13 cellular contexts compared by ENCODE assay signal in the genomic region with DNA sequence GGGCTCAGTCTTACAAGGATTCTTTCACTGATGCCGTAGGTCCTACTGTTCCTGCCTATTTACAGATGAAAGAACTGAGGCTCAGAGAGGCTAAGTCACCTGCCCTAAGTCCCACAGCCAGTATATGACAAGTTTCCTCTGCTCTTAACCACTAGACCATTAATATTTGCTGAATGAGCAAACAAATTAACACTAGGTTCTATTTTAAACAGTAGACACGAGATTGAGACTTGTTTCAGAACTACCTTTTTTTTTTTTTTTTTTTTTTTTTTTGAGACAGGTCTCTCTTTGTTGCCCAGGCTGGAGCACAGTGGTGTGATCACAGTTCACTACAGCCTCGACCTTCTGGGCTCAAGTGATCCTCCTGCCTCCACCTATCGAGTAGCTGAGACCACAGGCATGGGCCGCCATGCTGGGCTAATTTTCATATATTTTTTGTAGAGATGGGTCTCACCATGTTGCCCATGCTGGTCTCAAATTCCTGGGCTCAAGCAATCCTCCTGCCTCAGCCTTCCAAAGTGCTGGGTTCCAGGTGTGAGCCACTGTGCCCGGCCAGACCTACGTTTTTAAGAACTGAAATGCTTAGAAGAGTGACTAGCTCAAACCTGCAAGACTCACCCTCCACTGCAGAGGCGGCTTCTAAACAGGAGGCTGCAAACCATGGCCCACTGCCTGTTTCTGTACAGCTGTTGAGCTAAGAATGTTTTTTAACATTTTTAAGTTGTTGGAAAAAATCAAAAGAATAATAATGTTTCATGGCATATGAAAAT. TPM values are rescaled to one million over a fixed set of nuclear protein-coding genes. Genes with fewer than 3 reads are reported as not detected.
DNase-seq lines count a peak whose midpoint lies in the region; ATAC-seq lines count a peak whose summit lies in the region.
"Had no signal": no experiment of that assay in that cellular context is flagged by ENCODE, and none has a peak within 500 bp of the region (broad histone marks: within the 10 kb centered on the region; RNA-seq: fewer than 3 reads in every experiment).

No MANE protein-coding gene starts in this region.

- H3K36me3 ChIP-seq in H7 (replicated peaks; ENCODE audit: control insufficient read depth, insufficient read depth, low read length): no peaks in the 10 kb centered on the region

- H3K4me3 ChIP-seq in GM08714 (ENCODE audit: low read length) (peak overlapping the region; percentile 30; the same call in 1 of the 2 replicates), H7 (ENCODE audit: insufficient read depth, low read depth, low read length) (no peak overlapping the region)

- H3K27me3 Mint-ChIP-seq in activated CD4-positive, alpha-beta memory T cell treated with anti-CD3 and anti-CD28 coated beads, Interleukin-2, amount 10 ng/mL, durations not matched to agents 7 days and 5 days: no peaks in the 10 kb centered on the region

- no peaks in the 10 kb centered on the region for H3K9me3 Mint-ChIP-seq in activated CD4-positive, alpha-beta memory T cell treated with anti-CD3 and anti-CD28 coated beads, Interleukin-2, amount 10 ng/mL, durations not matched to agents 7 days and 5 days
- H3K9me3 Mint-ChIP-seq: immature natural killer cell had no signal

- no peak for DNase-seq in activated CD4-positive, alpha-beta memory T cell treated with anti-CD3 and anti-CD28 coated beads, Interleukin-2, amount 10 ng/mL, durations not matched to agents 7 days and 5 days
- no peak for DNase-seq in stimulated activated CD4-positive, alpha-beta T cell treated with anti-CD3 and anti-CD28 coated beads, Interleukin-12 subunit alpha, Interleukin-12 subunit beta, amount 100 ng/mL, for 4 hours
- DNase-seq in H7 (no peak), retina (no peak), AG20443 (ENCODE audit: low spot score) (no peak)
- DNase-seq: activated T-cell treated with anti-CD3 and anti-CD28 coated beads, Interleukin-2, amount 50 U/mL, for 1 hour; DMS53; immature natural killer cell; NCI-H2081 had no signal

- H3K27me3 ChIP-seq in H7 (ENCODE audit: control insufficient read depth, insufficient read depth, low read length): no peaks in the 10 kb centered on the region

- ATAC-seq in GM19324 (IDR thresholded peaks at IDR 0.05; ENCODE audit: low FRiP score, unreplicated experiment): peak; percentile 63
- ATAC-seq in HG02943 (IDR thresholded peaks at IDR 0.05; ENCODE audit: low read depth, unreplicated experiment): peak; percentile 56
- ATAC-seq: SK-N-SH treated with all-trans-retinoic acid at 6 μM for 48 hours had no signal

- CTCF ChIA-PET in activated CD4-positive, alpha-beta memory T cell treated with anti-CD3 and anti-CD28 coated beads, Interleukin-2, amount 10 ng/mL, durations not matched to agents 7 days and 5 days (lab: Charles Lee): interaction anchor here (0.6 to 3.3 kb wide), 8 partner anchors 11 to 61 kb away, joined by 3 to 17 read pairs (median 4); no protein-coding TSS in a partner anchor

- peak overlapping the region; percentile 49 for H3K27ac Mint-ChIP-seq in activated CD4-positive, alpha-beta memory T cell treated with anti-CD3 and anti-CD28 coated beads, Interleukin-2, amount 10 ng/mL, durations not matched to agents 7 days and 5 days

- H3K36me3 Mint-ChIP-seq in activated CD4-positive, alpha-beta memory T cell treated with anti-CD3 and anti-CD28 coated beads, Interleukin-2, amount 10 ng/mL, durations not matched to agents 7 days and 5 days (ENCODE audit: low read depth): peaks cover 65% of the 10 kb centered on the region

- peaks cover 88% of the 10 kb centered on the region for H3K4me1 Mint-ChIP-seq in activated CD4-positive, alpha-beta memory T cell treated with anti-CD3 and anti-CD28 coated beads, Interleukin-2, amount 10 ng/mL, durations not matched to agents 7 days and 5 days

- H3K4me3 Mint-ChIP-seq in activated CD4-positive, alpha-beta memory T cell treated with anti-CD3 and anti-CD28 coated beads, Interleukin-2, amount 10 ng/mL, durations not matched to agents 7 days and 5 days: no peak overlapping the region

- POLR2A ChIA-PET in activated CD4-positive, alpha-beta memory T cell treated with anti-CD3 and anti-CD28 coated beads, Interleukin-2, amount 10 ng/mL, durations not matched to agents 7 days and 5 days (lab: Charles Lee): interaction anchor here (0.9 to 7.5 kb wide), 8 partner anchors 9 to 30 kb away, joined by 3 to 58 read pairs (median 11); a partner anchor contains a TSS

RNA-seq across cellular contexts. Expression of a gene that starts 12.9 kb away (rescaled TPM):
- total RNA-seq in activated CD4-positive, alpha-beta memory T cell treated with anti-CD3 and anti-CD28 coated beads, Interleukin-2, amount 10 ng/mL, durations not matched to agents 7 days and 5 days: 10 to 100 TPM; 86.2 to 89.5 TPM
- 0.31 and 0.63 TPM in 2 replicates for total RNA-seq in H7 (2014; rRNA removed; shearing (Covaris generic))

RNA-seq across cellular contexts. Expression of a gene that starts 31.3 kb away (rescaled TPM):
- total RNA-seq in activated CD4-positive, alpha-beta memory T cell treated with anti-CD3 and anti-CD28 coated beads, Interleukin-2, amount 10 ng/mL, durations not matched to agents 7 days and 5 days: 10 to 100 TPM; 30.4 to 34.5 TPM
- 67.1 and 73.1 TPM in 2 replicates for total RNA-seq in H7 (2014; rRNA removed; shearing (Covaris generic))

Comparison
In these comparisons a context has a peak if more than half of its experiments do, and no peak if none do; other contexts are left out.
1. RNA of a gene that starts 12.9 kb away (total RNA-seq): 86.2 to 89.5 TPM in activated CD4-positive, alpha-beta memory T cell treated with anti-CD3 and anti-CD28 coated beads, Interleukin-2, amount 10 ng/mL, durations not matched to agents 7 days and 5 days; 0.31 to 0.63 TPM in H7; every median in the first group is over 10 times any median in the second.